Comparison of ENCODE assay signal across 20 cellular contexts in the genomic region with DNA sequence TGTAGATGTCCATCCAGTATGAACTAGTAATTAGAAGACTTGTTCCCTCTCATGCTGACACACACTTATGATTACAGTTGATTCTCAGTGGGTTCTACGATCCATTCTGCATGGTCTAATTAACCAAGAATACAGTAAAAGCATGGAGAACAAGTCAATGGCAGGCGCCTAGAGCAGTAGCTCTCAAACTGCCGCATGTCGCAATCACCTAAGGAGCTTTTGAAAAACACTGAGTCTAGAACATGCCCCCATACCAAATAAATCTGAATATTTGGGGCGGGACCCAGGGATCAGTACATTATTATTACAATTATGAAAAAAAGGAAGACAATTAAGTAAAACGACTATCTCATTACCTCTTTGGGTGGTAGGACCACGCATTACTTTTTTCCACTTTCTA.
"Had no signal": no experiment of that assay in that cellular context is flagged by ENCODE, and none has a peak within 500 bp of the region (broad histone marks: within the 10 kb centered on the region; RNA-seq: fewer than 3 reads in every experiment).

No MANE protein-coding gene starts in this region.

- DNase-seq: KBM-7, MV-4-11, NCI-H1048, NCI-H1105, NCI-H1417, NCI-H1436 treated with DMSO at 0.1 percent for 48 hours, NCI-H1694, NCI-H187 treated with DMSO at 0.1 percent for 48 hours, NCI-H2081, NCI-H2107, NCI-H226, NCI-H446, NCI-H510A, NCI-H524 treated with DMSO at 0.1 percent for 48 hours, NCI-H69, NCI-H774, SHP77 had no signal

- H3K27ac ChIP-seq: RWPE1 had no signal

- ATAC-seq: Panc1, SK-N-SH treated with all-trans-retinoic acid at 6 μM for 48 hours had no signal
